10 cellular contexts compared by ENCODE assay signal in the genomic region with DNA sequence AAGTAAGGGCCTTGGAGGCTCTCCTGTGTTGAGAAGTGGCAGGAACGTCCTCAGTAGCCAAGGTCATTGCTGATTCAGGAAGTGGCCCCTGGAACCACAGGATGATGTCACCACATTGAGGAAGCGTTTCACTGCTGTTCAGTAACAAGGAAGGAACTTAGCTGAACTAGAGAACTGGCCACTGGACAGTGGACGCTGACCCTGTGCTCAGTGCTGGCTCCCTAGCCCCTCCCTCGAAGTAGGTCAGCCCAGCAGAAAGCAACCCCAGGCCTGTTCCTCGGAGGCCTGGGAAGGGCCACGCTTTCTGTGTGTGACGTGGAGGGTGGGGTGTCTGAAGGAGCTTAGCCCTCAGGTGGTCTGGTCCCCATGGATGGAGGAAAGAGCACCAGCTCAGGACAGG. TPM values are rescaled to one million over a fixed set of nuclear protein-coding genes. Genes with fewer than 3 reads are reported as not detected.
A peak's percentile ranks its signal among the peaks of the same experiment; 100 is the strongest.
DNase-seq lines count a peak whose midpoint lies in the region; ATAC-seq, FAIRE-seq and TF ChIP-seq lines count a peak whose summit lies in the region.
"Had no signal": no experiment of that assay in that cellular context is flagged by ENCODE, and none has a peak within 500 bp of the region (broad histone marks: within the 10 kb centered on the region; RNA-seq: fewer than 3 reads in every experiment).

No MANE protein-coding gene starts in this region.

- POLR2A ChIA-PET in HepG2 (lab: Yijun Ruan, JAX) = interaction anchor here (1.0 kb wide), 2 partner anchors 14 to 34 kb away, joined by 3 read pairs; no protein-coding TSS in a partner anchor

- no peak for TF ChIP-seq RAD21 in HepG2 (CRISPR knock-in tag; IDR thresholded peaks at IDR 0.05)

- H2AFZ ChIP-seq in Loucy (ENCODE audit: low read length) = no peak overlapping the region
- no peak overlapping the region for H2AFZ ChIP-seq in HepG2 (ENCODE audit: low read length)
- H2AFZ ChIP-seq: GM23338 had no signal

- H3K27ac ChIP-seq in brain microvascular endothelial cell = no peak overlapping the region
- peak overlapping the region; percentile 11 for H3K27ac ChIP-seq in HepG2 (ENCODE audit: extremely low read length, insufficient read depth, low read length)

- BruUV-seq in HepG2 (replicated peaks; lab: Mats Ljungman, UMichigan) = no TSS peak

- H3K4me1 ChIP-seq in Loucy (ENCODE audit: insufficient read depth, low read length, poor library complexity, severe bottlenecking) (peaks cover 41% of the 10 kb centered on the region), HepG2 (ENCODE audit: insufficient read depth, low read length) (peaks cover 36% of the 10 kb centered on the region)

- H3F3A ChIP-seq in Loucy (ENCODE audit: low read depth) = no peaks in the 10 kb centered on the region

- TF ChIP-seq POLR2A in HepG2 (IDR thresholded peaks at IDR 0.05; ENCODE audit: insufficient read depth in 1 of 2, low read depth in 2 of 2, low read length in 2 of 2) = no peak

- TF ChIP-seq EP300 in HepG2 (IDR thresholded peaks at IDR 0.05; ENCODE audit: low read depth in 2 of 2, low read length in 2 of 2) (no peak; a peak in 1 of 4 replicates), HepG2 (CRISPR knock-in tag; IDR thresholded peaks at IDR 0.05; ENCODE audit: borderline replicate concordance) (no peak)

- no peaks in the 10 kb centered on the region for H3K9me2 ChIP-seq in Loucy (replicated peaks; ENCODE audit: low read depth, low read length)

- CTCF ChIA-PET in HepG2 (lab: Yijun Ruan, JAX; ENCODE audit: low intra/inter-chr PET ratio, low total read pairs) = no interaction called here

- H3K27me3 ChIP-seq in Loucy (ENCODE audit: insufficient read depth, low read length, poor library complexity, severe bottlenecking) = peaks cover 3% of the 10 kb centered on the region
- H3K27me3 ChIP-seq in brain microvascular endothelial cell (replicated peaks) = no peaks in the 10 kb centered on the region
- no peaks in the 10 kb centered on the region for H3K27me3 ChIP-seq in HepG2 (ENCODE audit: control insufficient read depth in 1 of 2, insufficient read depth in 2 of 2, low read length in 2 of 2)

- intact Hi-C loops in HepG2 (cut with micrococcal nuclease; ENCODE audit: unreplicated experiment) = no loop called here

- H4K20me1 ChIP-seq in Loucy (ENCODE audit: insufficient read depth, low read length, poor library complexity, severe bottlenecking) (no peaks in the 10 kb centered on the region), HepG2 (ENCODE audit: insufficient read depth, low read length) (0 out of 2 replicates have a peak, but pooled peaks cover 2% of the 10 kb centered on the region)

- H3K79me2 ChIP-seq in Loucy (ENCODE audit: insufficient read depth, low read length) = no peaks in the 10 kb centered on the region
- no peaks in the 10 kb centered on the region for H3K79me2 ChIP-seq in HepG2 (ENCODE audit: insufficient read depth, low read length)

- in situ Hi-C loops in ACHN (cut with HindIII; ENCODE audit: low pct_ligation_motif_present, low pct_unique_long_range_greater_than_20kb, low sequenced_read_pairs) (no loop called here), brain microvascular endothelial cell (cut with HindIII; ENCODE audit: low pct_ligation_motif_present, low sequenced_read_pairs) (no loop called here), HepG2 (cut with HindIII; ENCODE audit: extremely low pct_ligation_motif_present, low pct_unique_long_range_greater_than_20kb) (no loop called here), GM13977 (cut with MboI; ENCODE audit: low pct_unique_long_range_greater_than_20kb, low sequenced_read_pairs, unreplicated experiment) (no loop called here)

- FAIRE-seq in HepG2 (lab: Jason Lieb, UNC) = no peak
- FAIRE-seq: colon had no signal

- H3K4me3 ChIP-seq in Loucy (ENCODE audit: low read length, poor library complexity, severe bottlenecking) (no peak overlapping the region), brain microvascular endothelial cell (ENCODE audit: low read depth, low read length) (no peak overlapping the region), HepG2 (replicated peaks in 1 of 3; ENCODE audit: insufficient read depth in 1 of 3, low read depth in 2 of 3, low read length in 3 of 3) (no peak overlapping the region)
- H3K4me3 ChIP-seq: GM23338 had no signal

- no peaks in the 10 kb centered on the region for H3K9me3 ChIP-seq in Loucy (ENCODE audit: insufficient read depth, low read depth, low read length)
- no peaks in the 10 kb centered on the region for H3K9me3 ChIP-seq in HepG2 (ENCODE audit: low read length)

- DNase-seq in ACHN (peak; percentile 51), brain microvascular endothelial cell (peak; percentile 47), HepG2 (ENCODE audit: low spot score) (peak; percentile 37), NCI-H1092 (lab: John Stamatoyannopoulos, UW) (no peak), GM13977 (ENCODE audit: low spot score) (no peak), omental fat pad (ENCODE audit: low spot score) (no peak)

- WGBS in HepG2 (ENCODE audit: low lambda C conversion rate) = 65% methylated on average over 6 of the region's 7 CpGs

- ATAC-seq in HepG2 (peak; percentile 26; the same call in 2 of the 3 replicates), HG03565 (IDR thresholded peaks at IDR 0.05; ENCODE audit: unreplicated experiment) (no peak), omental fat pad (ENCODE audit: low FRiP score) (no peak)
- ATAC-seq: GM23338 had no signal

- peak overlapping the region; percentile 33 for H3K4me2 ChIP-seq in Loucy (ENCODE audit: low read depth, low read length, poor library complexity, severe bottlenecking)
- no peak overlapping the region; the same call in 1 of the 2 replicates for H3K4me2 ChIP-seq in HepG2 (ENCODE audit: low read depth, low read length)
- H3K4me2 ChIP-seq: GM23338 had no signal

- no peak overlapping the region for H3K9ac ChIP-seq in Loucy (ENCODE audit: low read depth, low read length, poor library complexity, severe bottlenecking)
- H3K9ac ChIP-seq in HepG2 (ENCODE audit: insufficient read depth, low read depth, low read length) = no peak overlapping the region

- TF ChIP-seq CTCF in Loucy (conservative IDR thresholded peaks at IDR 0.05; ENCODE audit: low read length) (no peak), brain microvascular endothelial cell (IDR thresholded peaks at IDR 0.05; ENCODE audit: low read depth, low read length, missing control alignments) (no peak), HepG2 (CRISPR knock-in tag; IDR thresholded peaks at IDR 0.05) (no peak), GM13977 (IDR thresholded peaks at IDR 0.05; ENCODE audit: extremely low read depth, insufficient read depth, missing control alignments) (no peak), omental fat pad (IDR thresholded peaks at IDR 0.05) (no peak)

- no peaks in the 10 kb centered on the region for H3K36me3 ChIP-seq in Loucy (ENCODE audit: insufficient read depth, low read length)
- H3K36me3 ChIP-seq in brain microvascular endothelial cell (replicated peaks) = no peaks in the 10 kb centered on the region
- H3K36me3 ChIP-seq in HepG2 (replicated peaks in 1 of 2; ENCODE audit: control insufficient read depth in 1 of 2, insufficient read depth in 2 of 2, low read length in 2 of 2) = no peaks in the 10 kb centered on the region

TF ChIP-seq in HepG2, 621 proteins besides CTCF, POLR2A, EP300 and RAD21 (continues in another document):
- TF ChIP-seq PHF21A (CRISPR knock-in tag; IDR thresholded peaks at IDR 0.05) (no peak), ZBTB38 (CRISPR knock-in tag; IDR thresholded peaks at IDR 0.05) (peak; percentile 57; the same call in 1 of the 2 replicates), CBX2 (IDR thresholded peaks at IDR 0.05; ENCODE audit: low read depth, low read length) (no peak), CBX2 (CRISPR knock-in tag; IDR thresholded peaks at IDR 0.05; ENCODE audit: low read depth) (no peak)
- TF ChIP-seq, protein P1, sequence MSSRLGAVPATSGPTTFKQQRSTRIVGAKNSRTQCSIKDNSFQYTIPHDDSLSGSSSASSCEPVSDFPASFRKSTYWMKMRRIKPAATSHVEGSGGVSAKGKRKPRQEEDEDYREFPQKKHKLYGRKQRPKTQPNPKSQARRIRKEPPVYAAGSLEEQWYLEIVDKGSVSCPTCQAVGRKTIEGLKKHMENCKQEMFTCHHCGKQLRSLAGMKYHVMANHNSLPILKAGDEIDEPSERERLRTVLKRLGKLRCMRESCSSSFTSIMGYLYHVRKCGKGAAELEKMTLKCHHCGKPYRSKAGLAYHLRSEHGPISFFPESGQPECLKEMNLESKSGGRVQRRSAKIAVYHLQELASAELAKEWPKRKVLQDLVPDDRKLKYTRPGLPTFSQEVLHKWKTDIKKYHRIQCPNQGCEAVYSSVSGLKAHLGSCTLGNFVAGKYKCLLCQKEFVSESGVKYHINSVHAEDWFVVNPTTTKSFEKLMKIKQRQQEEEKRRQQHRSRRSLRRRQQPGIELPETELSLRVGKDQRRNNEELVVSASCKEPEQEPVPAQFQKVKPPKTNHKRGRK (CRISPR knock-in tag; IDR thresholded peaks at IDR 0.05) = no peak

RNA-seq across cellular contexts. Expression of a gene that starts 58.3 kb away (rescaled TPM):
- total RNA-seq in HepG2 (2016; rRNA removed; fragmentation: Illumina TruSeq; extraction: Trizol) (26.2 and 27.7 TPM in 2 replicates), omental fat pad (10 to 100 TPM in 3 of 4 donors, 1 to 10 TPM in 1; 8.0 to 27.4 (median 18.3) TPM)
- 7.2 and 9.1 TPM in 2 replicates for total RNA-seq in HepG2 (2016; cell fraction: cytosol; rRNA removed; fragmentation: Illumina TruSeq; extraction: Trizol; ENCODE audit: low read depth)
- total RNA-seq in HepG2 (2016; cell fraction: insoluble cytoplasmic fraction; rRNA removed; fragmentation: Illumina TruSeq; extraction: Trizol) = 28.5 TPM in 2 replicates
- total RNA-seq in HepG2 (2016; cell fraction: membrane; rRNA removed; fragmentation: Illumina TruSeq; extraction: Trizol) = 9.6 and 12.5 TPM in 2 replicates
- 16.8 and 19.2 TPM in 2 replicates for total RNA-seq in HepG2 (2016; cell fraction: nucleus; rRNA removed; fragmentation: Illumina TruSeq; extraction: Trizol)
- polyA plus RNA-seq in HepG2 (2011; rRNA removed) = 28.7 and 31.1 TPM in 2 replicates
- polyA plus RNA-seq in HepG2 (2011; cell fraction: cytosol; rRNA removed) = 19.7 and 34.3 TPM in 2 replicates
- 46.3 and 48.7 TPM in 2 replicates for polyA plus RNA-seq in HepG2 (2011; cell fraction: nucleus; rRNA removed)
- polyA plus RNA-seq in HepG2 (2012) = 11.8 and 12.8 TPM in 2 replicates
- polyA plus RNA-seq in HepG2 (2016; cell fraction: cytosol; fragmentation: Illumina TruSeq; extraction: Trizol; ENCODE audit: low read depth) = 6.7 and 10.3 TPM in 2 replicates
- polyA plus RNA-seq in HepG2 (2016; cell fraction: insoluble cytoplasmic fraction; fragmentation: Illumina TruSeq; extraction: Trizol; ENCODE audit: low read depth) = 27.9 and 32.0 TPM in 2 replicates
- polyA plus RNA-seq in HepG2 (2016; cell fraction: membrane; fragmentation: Illumina TruSeq; extraction: Trizol; ENCODE audit: low read depth) = 6.2 and 7.2 TPM in 2 replicates
- 31.9 and 36.2 TPM in 2 replicates for polyA plus RNA-seq in HepG2 (2016; cell fraction: nucleus; fragmentation: Illumina TruSeq; extraction: Trizol; ENCODE audit: insufficient read depth, low read depth)
- polyA minus RNA-seq in HepG2 (2011; rRNA and poly(A)+ RNA removed; ENCODE audit: low replicate concordance) = 24.4 and 68.8 TPM in 2 replicates
- 7.4 and 11.4 TPM in 2 replicates for polyA minus RNA-seq in HepG2 (2011; cell fraction: cytosol; rRNA and poly(A)+ RNA removed)
- polyA minus RNA-seq in HepG2 (2011; cell fraction: nucleus; rRNA and poly(A)+ RNA removed) = 19.1 and 22.0 TPM in 2 replicates

Comparison
In these comparisons a context has a peak if more than half of its experiments do, and no peak if none do; other contexts are left out.
1. DNase-seq: peak in ACHN (single experiment), brain microvascular endothelial cell (single experiment) and HepG2 (single experiment); none in NCI-H1092 (single experiment), GM13977 (single experiment) and omental fat pad (single experiment).